2 cellular contexts compared by ENCODE assay signal in the genomic region with DNA sequence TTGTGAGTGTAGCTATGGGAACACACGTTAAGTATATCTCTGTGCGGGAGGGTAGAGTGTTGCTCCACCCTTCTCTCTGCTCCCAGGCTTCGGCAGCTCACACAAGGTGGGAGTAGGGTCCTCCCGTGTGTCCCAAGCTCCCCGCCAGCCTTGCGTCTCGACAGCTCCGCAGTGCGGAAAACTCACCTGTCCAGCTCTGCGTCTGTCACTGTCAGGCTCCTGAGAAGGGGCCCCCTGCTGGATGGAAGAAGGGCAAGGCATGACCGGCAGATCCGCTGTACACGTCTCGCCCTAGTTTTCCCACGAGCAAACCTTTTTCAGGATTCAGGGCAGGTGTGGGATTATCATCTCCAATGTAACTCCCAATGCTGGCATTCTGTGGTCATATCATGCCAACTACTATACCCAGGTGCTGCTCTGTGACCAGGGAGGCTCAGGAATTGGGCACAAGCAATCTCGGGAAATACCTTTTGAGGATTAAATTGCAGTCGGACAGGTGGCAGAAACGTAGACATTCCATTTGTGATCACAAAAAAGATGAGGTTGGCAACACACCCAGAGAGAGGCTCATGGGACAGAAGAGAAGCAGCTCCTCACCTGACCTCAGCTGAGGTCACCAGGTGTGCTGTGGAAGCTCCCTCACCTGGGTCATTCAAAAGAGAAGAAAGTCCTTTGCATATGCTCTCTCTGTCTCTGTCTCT.
TF ChIP-seq lines count a peak whose summit lies in the region.

No MANE protein-coding gene starts in this region.

TF ChIP-seq in SK-N-SH, 30 proteins besides CTCF, POLR2A, EP300 and RAD21 (continued from another document):
- TF ChIP-seq, protein P1, sequence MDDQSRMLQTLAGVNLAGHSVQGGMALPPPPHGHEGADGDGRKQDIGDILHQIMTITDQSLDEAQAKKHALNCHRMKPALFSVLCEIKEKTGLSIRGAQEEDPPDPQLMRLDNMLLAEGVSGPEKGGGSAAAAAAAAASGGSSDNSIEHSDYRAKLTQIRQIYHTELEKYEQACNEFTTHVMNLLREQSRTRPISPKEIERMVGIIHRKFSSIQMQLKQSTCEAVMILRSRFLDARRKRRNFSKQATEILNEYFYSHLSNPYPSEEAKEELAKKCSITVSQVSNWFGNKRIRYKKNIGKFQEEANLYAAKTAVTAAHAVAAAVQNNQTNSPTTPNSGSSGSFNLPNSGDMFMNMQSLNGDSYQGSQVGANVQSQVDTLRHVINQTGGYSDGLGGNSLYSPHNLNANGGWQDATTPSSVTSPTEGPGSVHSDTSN (IDR thresholded peaks at IDR 0.05), result no peak
- TF ChIP-seq MEF2A (IDR thresholded peaks at IDR 0.05; ENCODE audit: borderline replicate concordance, low read depth) (no peak), GABPA (IDR thresholded peaks at IDR 0.05; ENCODE audit: low read depth) (no peak), NRF1 (IDR thresholded peaks at IDR 0.05; ENCODE audit: low read depth, low read length) (no peak), RCOR1 (IDR thresholded peaks at IDR 0.05; ENCODE audit: low read length) (no peak), JUND (IDR thresholded peaks at IDR 0.05) (no peak), TCF12 (IDR thresholded peaks at IDR 0.05) (no peak), MXI1 (IDR thresholded peaks at IDR 0.05; ENCODE audit: low read depth, low read length) (no peak)
- TF ChIP-seq, protein P2, sequence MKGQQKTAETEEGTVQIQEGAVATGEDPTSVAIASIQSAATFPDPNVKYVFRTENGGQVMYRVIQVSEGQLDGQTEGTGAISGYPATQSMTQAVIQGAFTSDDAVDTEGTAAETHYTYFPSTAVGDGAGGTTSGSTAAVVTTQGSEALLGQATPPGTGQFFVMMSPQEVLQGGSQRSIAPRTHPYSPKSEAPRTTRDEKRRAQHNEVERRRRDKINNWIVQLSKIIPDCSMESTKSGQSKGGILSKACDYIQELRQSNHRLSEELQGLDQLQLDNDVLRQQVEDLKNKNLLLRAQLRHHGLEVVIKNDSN (IDR thresholded peaks at IDR 0.05; ENCODE audit: borderline replicate concordance, low read depth), result no peak

TF ChIP-seq in SK-N-SH treated with all-trans-retinoic acid at 6 μM for 48 hours, 23 proteins besides CTCF, POLR2A, EP300 and RAD21 (continued from another document):
- TF ChIP-seq, protein P3, sequence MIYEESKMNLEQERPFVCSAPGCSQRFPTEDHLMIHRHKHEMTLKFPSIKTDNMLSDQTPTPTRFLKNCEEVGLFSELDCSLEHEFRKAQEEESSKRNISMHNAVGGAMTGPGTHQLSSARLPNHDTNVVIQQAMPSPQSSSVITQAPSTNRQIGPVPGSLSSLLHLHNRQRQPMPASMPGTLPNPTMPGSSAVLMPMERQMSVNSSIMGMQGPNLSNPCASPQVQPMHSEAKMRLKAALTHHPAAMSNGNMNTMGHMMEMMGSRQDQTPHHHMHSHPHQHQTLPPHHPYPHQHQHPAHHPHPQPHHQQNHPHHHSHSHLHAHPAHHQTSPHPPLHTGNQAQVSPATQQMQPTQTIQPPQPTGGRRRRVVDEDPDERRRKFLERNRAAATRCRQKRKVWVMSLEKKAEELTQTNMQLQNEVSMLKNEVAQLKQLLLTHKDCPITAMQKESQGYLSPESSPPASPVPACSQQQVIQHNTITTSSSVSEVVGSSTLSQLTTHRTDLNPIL (CRISPR knock-in tag; IDR thresholded peaks at IDR 0.05; ENCODE audit: low read depth), result no peak
TF ChIP-seq in SK-N-SH treated with all-trans-retinoic acid at 6 μM for 48 hours: peak in this region for 0.
